In the genomic region with DNA sequence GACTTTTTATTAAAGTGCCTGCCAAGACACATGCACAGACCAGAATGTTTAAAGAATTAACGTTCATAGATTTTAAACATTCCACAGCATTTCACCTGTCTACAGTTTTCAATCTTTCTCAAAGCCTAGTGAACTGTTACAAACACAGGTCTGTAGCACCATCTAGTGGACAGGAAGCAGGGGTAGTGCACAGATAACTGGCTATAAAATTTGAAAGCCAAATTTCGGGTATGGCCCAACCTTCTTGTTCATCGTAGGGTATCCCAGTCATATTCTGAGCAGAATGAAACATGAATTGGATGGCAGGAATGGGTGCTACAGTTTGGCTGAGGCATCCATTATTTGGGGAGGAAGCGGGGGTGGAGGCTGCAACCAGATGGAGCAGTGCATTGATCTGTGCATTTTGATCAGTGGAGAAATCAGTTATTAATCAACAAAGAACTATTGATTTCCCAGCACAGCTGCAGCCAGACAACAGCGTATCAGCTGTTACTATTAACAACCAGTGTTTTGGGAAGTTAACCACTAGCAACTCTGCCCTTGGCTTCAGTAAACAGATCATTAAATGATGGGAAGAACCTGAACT, we compare ENCODE assay signal across 8 cellular contexts. TPM values are rescaled to one million over a fixed set of nuclear protein-coding genes. Genes with fewer than 3 reads are reported as not detected.
DNase-seq lines count a peak whose midpoint lies in the region; ATAC-seq and TF ChIP-seq lines count a peak whose summit lies in the region.

No MANE protein-coding gene starts in this region.

- H3K9me3 ChIP-seq in T-helper 17 cell (ENCODE audit: control insufficient read depth, low read length, poor library complexity, severe bottlenecking) (no peaks in the 10 kb centered on the region), parathyroid adenoma (ENCODE audit: control insufficient read depth, low read length) (no peaks in the 10 kb centered on the region)

- peaks cover 52% of the 10 kb centered on the region for H3K27me3 Mint-ChIP-seq in T-helper 17 cell

- H2AFZ ChIP-seq in parathyroid adenoma = no peak overlapping the region

- peaks cover 4% of the 10 kb centered on the region for H3K36me3 Mint-ChIP-seq in T-helper 17 cell (ENCODE audit: low read depth)

- peak; percentile 81 for ATAC-seq in GM18519 (IDR thresholded peaks at IDR 0.05; ENCODE audit: low FRiP score, unreplicated experiment)
- peak; percentile 93 for ATAC-seq in HG02885 (IDR thresholded peaks at IDR 0.05; ENCODE audit: poor library complexity, unreplicated experiment)
- peak; percentile 66 for ATAC-seq in T-helper 17 cell
- ATAC-seq in omental fat pad (ENCODE audit: low FRiP score) = no peak

- TF ChIP-seq CTCF in foreskin fibroblast (IDR thresholded peaks at IDR 0.05; ENCODE audit: low read depth, low read length) (peak; percentile 81), parathyroid adenoma (IDR thresholded peaks at IDR 0.05) (peak; percentile 72), omental fat pad (IDR thresholded peaks at IDR 0.05) (no peak)

- H3K4me1 ChIP-seq in parathyroid adenoma = no peaks in the 10 kb centered on the region

- no peak overlapping the region for H3K27ac ChIP-seq in parathyroid adenoma

- peaks cover 4% of the 10 kb centered on the region for H3K4me1 Mint-ChIP-seq in T-helper 17 cell

- H3K36me3 ChIP-seq in parathyroid adenoma (ENCODE audit: control insufficient read depth, insufficient read depth, low read length) = no peaks in the 10 kb centered on the region

- H3K4me3 Mint-ChIP-seq in T-helper 17 cell = no peak overlapping the region

- no peak overlapping the region for H3K9ac ChIP-seq in parathyroid adenoma

- no peak overlapping the region for H3K4me2 ChIP-seq in parathyroid adenoma (ENCODE audit: low read length)

- H3K4me3 ChIP-seq in foreskin fibroblast (ENCODE audit: low read depth in 1 of 2, low read length in 2 of 2) = no peak overlapping the region
- H3K4me3 ChIP-seq in parathyroid adenoma (ENCODE audit: low read depth, low read length) = no peak overlapping the region

- peak; percentile 59 for DNase-seq in COR-L47 (lab: John Stamatoyannopoulos, UW)
- peak; percentile 55 for DNase-seq in NCI-H1417 treated with DMSO at 0.1 percent for 48 hours (lab: John Stamatoyannopoulos, UW)
- DNase-seq in T-helper 17 cell = no peak
- DNase-seq in foreskin fibroblast = peak; percentile 18 to 65
- DNase-seq in omental fat pad (ENCODE audit: low spot score) = no peak

- H3K27ac Mint-ChIP-seq in T-helper 17 cell = no peak overlapping the region

- H3K79me2 ChIP-seq in parathyroid adenoma = no peaks in the 10 kb centered on the region

- H3K27me3 ChIP-seq in parathyroid adenoma (ENCODE audit: control insufficient read depth, insufficient read depth, low read length) = no peaks in the 10 kb centered on the region

RNA-seq across cellular contexts. Expression of a gene that starts 56.1 kb away (rescaled TPM):
- total RNA-seq in T-helper 17 cell (not detected), omental fat pad (under 1 TPM in 2 of 4 donors, not detected in 2; 0.12 to 0.16 TPM)

Comparison
In these comparisons a context has a peak if more than half of its experiments do, and no peak if none do; other contexts are left out.
1. DNase-seq: peak in COR-L47 (single experiment), NCI-H1417 treated with DMSO at 0.1 percent for 48 hours (single experiment) and foreskin fibroblast (2 of 2); none in T-helper 17 cell (0 of 3) and omental fat pad (single experiment).
2. CTCF ChIP-seq: peak in foreskin fibroblast (single experiment) and parathyroid adenoma (single experiment); none in omental fat pad (0 of 3).